ENCODE assay signal across 29 cellular contexts in the genomic region with DNA sequence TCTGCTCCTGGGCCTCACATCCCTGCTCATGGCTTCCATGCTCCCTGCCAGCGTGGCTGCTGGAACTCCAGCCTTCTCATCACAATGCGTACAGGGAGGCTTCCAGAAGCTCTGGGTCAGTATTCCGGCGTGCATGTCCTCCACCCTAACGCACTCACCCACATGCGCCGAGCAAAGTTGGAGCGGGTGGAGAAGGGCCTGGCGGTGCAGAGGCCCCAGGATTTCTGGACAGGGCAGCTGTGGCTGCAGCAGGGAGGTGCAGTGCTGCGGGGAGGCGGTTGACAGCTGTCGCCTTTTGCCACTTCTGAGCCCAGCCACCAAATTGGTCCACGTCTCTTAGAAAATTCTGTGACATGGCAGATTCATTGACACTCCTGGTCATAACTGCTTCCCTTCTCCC.
"Had no signal": no experiment of that assay in that cellular context is flagged by ENCODE, and none has a peak within 500 bp of the region (broad histone marks: within the 10 kb centered on the region; RNA-seq: fewer than 3 reads in every experiment).

No MANE protein-coding gene starts in this region.

- H3K4me3 ChIP-seq: adrenal gland, SJSA1 had no signal

- H3K27ac ChIP-seq: adrenal gland, brain microvascular endothelial cell, SJSA1, VCaP had no signal

- DNase-seq: activated B cell treated with CpG ODN at 0.5 μM for 24 hours; activated CD4-positive, alpha-beta memory T cell treated with anti-CD3 and anti-CD28 coated beads for 36 hours; activated CD4-positive, alpha-beta T cell treated with anti-CD3 and anti-CD28 coated beads for 4 hours; activated CD4-positive, alpha-beta T cell treated with anti-CD3 and anti-CD28 coated beads, Interleukin-2, amount 50 U/mL, for 1 hour; activated CD4-positive, CD25-positive, alpha-beta regulatory T cell treated with anti-CD3 and anti-CD28 coated beads, Interleukin-2, amount 50 U/mL, for 72 hours; activated CD8-positive, alpha-beta memory T cell treated with anti-CD3 and anti-CD28 coated beads, Interleukin-2, amount 50 U/mL, for 4 hours; activated gamma-delta T cell treated with Interleukin-2 at 50 U/mL for 16 hours; activated naive CD4-positive, alpha-beta T cell treated with anti-CD3 and anti-CD28 coated beads for 36 hours; activated T-cell treated with anti-CD3 and anti-CD28 coated beads for 4 hours; activated T-cell treated with anti-CD3 and anti-CD28 coated beads, Interleukin-2, amount 50 U/mL, for 4 hours; adrenal gland; brain microvascular endothelial cell; Karpas-422; KBM-7; NCI-H1105; NCI-H1417 treated with DMSO at 0.1 percent for 48 hours; NCI-H187 treated with DMSO at 0.1 percent for 48 hours; NCI-H2081; NCI-H226; SHP77 treated with DMSO at 0.1 percent for 48 hours; SW 1271; T-helper 1 cell; T-helper 2 cell; T-helper 9 cell had no signal

- H3K9me3 ChIP-seq: adrenal gland, SJSA1 had no signal

- H3K27me3 ChIP-seq: adrenal gland, SJSA1 had no signal

- ATAC-seq: activated naive CD4-positive, alpha-beta T cell treated with anti-CD3 and anti-CD28 coated beads, Interleukin-2, amount 50 U/mL, for 72 hours; activated T-cell treated with anti-CD3 and anti-CD28 coated beads, Interleukin-2, amount 50 U/mL, for 4 hours; Panc1; SK-N-SH treated with all-trans-retinoic acid at 6 μM for 48 hours had no signal

- H3K4me1 ChIP-seq: SJSA1 had no signal

- H3K36me3 ChIP-seq: adrenal gland, brain microvascular endothelial cell, SJSA1 had no signal
